In genomic region chr6:117781550-117781949, GRCh38 we compare ENCODE assay signal across 29 cellular contexts.
DNase-seq lines count a peak whose midpoint lies in the region; ATAC-seq and TF ChIP-seq lines count a peak whose summit lies in the region.
"Had no signal": no experiment of that assay in that cellular context is flagged by ENCODE, and none has a peak within 500 bp of the region (broad histone marks: within the 10 kb centered on the region; RNA-seq: fewer than 3 reads in every experiment).

No MANE protein-coding gene starts in this region.

- H3K4me3 ChIP-seq in osteoblast (ENCODE audit: insufficient read depth, low read length) (no peak overlapping the region), MG63 (no peak overlapping the region)
- H3K4me3 ChIP-seq: A549; BLaER1; BLaER1 treated with 17β-estradiol and CSF1 and Interleukin-3, amounts not matched to agents 10 nM and 100 nM had no signal

- H3K4me2 ChIP-seq in osteoblast (ENCODE audit: insufficient read depth, low read length): no peak overlapping the region
- H3K4me2 ChIP-seq: A549; BLaER1; BLaER1 treated with 17β-estradiol and CSF1 and Interleukin-3, amounts not matched to agents 10 nM and 100 nM had no signal

- H3K4me1 ChIP-seq in osteoblast (ENCODE audit: insufficient read depth, low read length): no peaks in the 10 kb centered on the region
- H3K4me1 ChIP-seq: A549; BE2C; BLaER1; BLaER1 treated with 17β-estradiol and CSF1 and Interleukin-3, amounts not matched to agents 10 nM and 100 nM; Caco-2 had no signal

- intact Hi-C loops in left ventricle myocardium superior (cut with micrococcal nuclease) (no loop called here), cardiac septum (cut with DNase I) (no loop called here)

- no peaks in the 10 kb centered on the region for H3K9me3 ChIP-seq in osteoblast (ENCODE audit: low read depth, low read length)
- H3K9me3 ChIP-seq in MG63: no peaks in the 10 kb centered on the region
- H3K9me3 ChIP-seq: A549; BE2C; BLaER1; BLaER1 treated with 17β-estradiol and CSF1 and Interleukin-3, amounts not matched to agents 10 nM and 100 nM; Caco-2 had no signal

- H4K20me1 ChIP-seq in osteoblast (ENCODE audit: insufficient read depth, low read length): no peaks in the 10 kb centered on the region
- H4K20me1 ChIP-seq: BLaER1; BLaER1 treated with 17β-estradiol and CSF1 and Interleukin-3, amounts not matched to agents 10 nM and 100 nM had no signal

- H3K27me3 ChIP-seq in osteoblast (ENCODE audit: insufficient read depth, low read length) (no peaks in the 10 kb centered on the region), MG63 (no peaks in the 10 kb centered on the region)
- H3K27me3 ChIP-seq: BLaER1; BLaER1 treated with 17β-estradiol and CSF1 and Interleukin-3, amounts not matched to agents 10 nM and 100 nM had no signal

- no peak overlapping the region for H3K27ac ChIP-seq in osteoblast (ENCODE audit: low read depth, low read length)
- H3K27ac ChIP-seq: 22Rv1; A549; BLaER1; BLaER1 treated with 17β-estradiol and CSF1 and Interleukin-3, amounts not matched to agents 10 nM and 100 nM; C4-2B had no signal

- DNase-seq in left ventricle myocardium superior (no peak), cardiac septum (ENCODE audit: low spot score) (no peak), osteoblast (ENCODE audit: insufficient read length, low spot score, missing footprints) (peak; percentile 26), MG63 (no peak)
- DNase-seq: 8988T; ACHN; AML-193; BE2C; C1 segment of cervical spinal cord; Caco-2; Calu3; CD4-positive, alpha-beta memory T cell; CD4-positive, alpha-beta T cell; CD4-positive, CD25-positive, alpha-beta regulatory T cell; CD8-positive, alpha-beta memory T cell; CD8-positive, alpha-beta T cell; COR-L47; DMS 273 treated with DMSO at 0.1 percent for 48 hours; DMS153; DMS53; DMS79; DMS79 treated with DMSO at 0.1 percent for 48 hours; DND-41; EL had no signal

- no peak overlapping the region for H2AFZ ChIP-seq in osteoblast (ENCODE audit: low read length)

- H3K36me3 ChIP-seq in osteoblast (ENCODE audit: insufficient read depth, low read length) (no peaks in the 10 kb centered on the region), MG63 (no peaks in the 10 kb centered on the region)
- H3K36me3 ChIP-seq: BE2C; BLaER1; BLaER1 treated with 17β-estradiol and CSF1 and Interleukin-3, amounts not matched to agents 10 nM and 100 nM had no signal

- peak; percentile 60 for ATAC-seq in left ventricle myocardium superior
- ATAC-seq: A549; CD8-positive, alpha-beta T cell had no signal

- no peak for TF ChIP-seq CTCF in osteoblast (IDR thresholded peaks at IDR 0.05; ENCODE audit: extremely low read depth, low read depth, low read length)

- no peaks in the 10 kb centered on the region for H3K79me2 ChIP-seq in osteoblast (ENCODE audit: insufficient read depth, low read length)
